9 cellular contexts compared by ENCODE assay signal in genomic region chr21:46604975-46605758, GRCh38. TPM values are rescaled to one million over a fixed set of nuclear protein-coding genes. Genes with fewer than 3 reads are reported as not detected.
A peak's percentile ranks its signal among the peaks of the same experiment; 100 is the strongest.
DNase-seq lines count a peak whose midpoint lies in the region; ATAC-seq and TF ChIP-seq lines count a peak whose summit lies in the region.
"Had no signal": no experiment of that assay in that cellular context is flagged by ENCODE, and none has a peak within 500 bp of the region (broad histone marks: within the 10 kb centered on the region; RNA-seq: fewer than 3 reads in every experiment).

Gene S100B, minus strand, starts transcription at chr21:46605082. Its CDS starts 2,667 bp downstream, at chr21:46602415.

- no peaks in the 10 kb centered on the region for H3K36me3 Mint-ChIP-seq in brain

- peak within 1 kb of the TSS; percentile 67 to 98 (median 95) for H3K27ac Mint-ChIP-seq in brain

- H3K27ac ChIP-seq in vagina = no peak within 1 kb of the TSS

- no peak for TF ChIP-seq CTCF in brain (conservative IDR thresholded peaks at IDR 0.05)
- no peak for TF ChIP-seq CTCF in vagina (IDR thresholded peaks at IDR 0.05)

- H3K9me3 ChIP-seq in vagina = no peaks in the 10 kb centered on the region

- intact Hi-C loops in Right ventricle myocardium inferior (cut with DNase I) (no loop called here), cardiac septum (cut with DNase I) (no loop called here), vagina (cut with DNase I) (no loop called here)

- H3K4me1 Mint-ChIP-seq in brain = peaks cover 61% of the 10 kb centered on the region

- no peaks in the 10 kb centered on the region for H3K36me3 ChIP-seq in vagina

- no peak for TF ChIP-seq POLR2A in vagina (IDR thresholded peaks at IDR 0.05)

- no peak for DNase-seq in Right ventricle myocardium inferior (ENCODE audit: missing footprints)
- no peak for DNase-seq in cardiac septum (ENCODE audit: low spot score)
- peak; percentile 74 for DNase-seq in middle frontal gyrus (ENCODE audit: extremely low spot score, low spot score)
- no peak for DNase-seq in vagina (ENCODE audit: extremely low spot score in 2 of 2)
- no peak for DNase-seq in stimulated activated CD4-positive, alpha-beta T cell treated with anti-CD3 and anti-CD28 coated beads, Interleukin-2, amount 100 ng/mL, for 48 hours
- DNase-seq in NCI-H1105 (lab: John Stamatoyannopoulos, UW) = no peak

- peaks cover 3 to 12% (median 6%) of the 10 kb centered on the region in 5 experiments for H3K9me3 Mint-ChIP-seq in brain

- H3K27me3 ChIP-seq in vagina = no peaks in the 10 kb centered on the region

- peaks cover 3% of the 10 kb centered on the region for H3K27me3 Mint-ChIP-seq in brain

- ATAC-seq in Right ventricle myocardium inferior (peak; percentile 51), GM19452 (IDR thresholded peaks at IDR 0.05; ENCODE audit: unreplicated experiment) (no peak)

- H3K4me3 ChIP-seq in vagina = no peak within 1 kb of the TSS

- no peaks in the 10 kb centered on the region for H3K4me1 ChIP-seq in vagina

- H3K4me3 Mint-ChIP-seq in brain = peak within 1 kb of the TSS; percentile 61 to 96 (median 75)

RNA-seq across cellular contexts. Expression of gene S100B, which starts in this region (rescaled TPM):
- total RNA-seq in Right ventricle myocardium inferior = 8.3 TPM
- 0.62 TPM for total RNA-seq in cardiac septum
- polyA plus RNA-seq in brain (ENCODE audit: insufficient read depth, low read depth, low replicate concordance) = 549 TPM
- total RNA-seq in vagina = 19.9 TPM
- total RNA-seq: chondrocyte had no signal
